21 cellular contexts compared by ENCODE assay signal in the genomic region with DNA sequence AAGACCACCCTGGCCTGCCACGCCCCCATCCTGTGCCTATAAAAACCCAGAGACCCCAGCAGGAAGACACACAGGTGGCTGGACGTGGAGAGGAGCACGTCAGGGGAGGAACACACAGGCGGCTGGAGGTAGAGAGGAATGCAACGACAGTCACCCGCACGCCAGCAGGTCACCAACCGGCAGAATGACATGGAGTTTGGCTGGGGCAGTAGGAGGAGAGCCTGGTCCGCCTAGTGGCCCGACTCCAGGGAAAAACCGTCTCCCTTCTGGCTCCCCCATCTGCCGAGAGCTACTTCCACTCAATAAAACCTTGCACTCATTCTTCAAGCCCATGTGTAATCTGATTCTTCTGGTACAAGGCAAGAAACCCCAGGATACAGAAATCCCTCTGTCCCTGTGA.
"Had no signal": no experiment of that assay in that cellular context is flagged by ENCODE, and none has a peak within 500 bp of the region (broad histone marks: within the 10 kb centered on the region; RNA-seq: fewer than 3 reads in every experiment).

No MANE protein-coding gene starts in this region.

- H3K4me3 ChIP-seq: hepatocyte, left ventricle myocardium inferior, pancreas, tibial artery had no signal

- H3K27ac Mint-ChIP-seq: activated CD4-positive, alpha-beta memory T cell treated with anti-CD3 and anti-CD28 coated beads, Interleukin-2, amount 10 ng/mL, durations not matched to agents 7 days and 5 days; activated CD4-positive, alpha-beta T cell treated with anti-CD3 and anti-CD28 coated beads, Interleukin-2, amount 10 ng/mL, durations not matched to agents 24 days and 14 days; activated naive CD4-positive, alpha-beta T cell treated with anti-CD3 and anti-CD28 coated beads, Interleukin-2, amount 10 ng/mL, durations not matched to agents 7 days and 5 days; activated T-cell treated with anti-CD3 and anti-CD28 coated beads, Interleukin-2, amount 50 U/mL, for 72 hours; naive thymus-derived CD8-positive, alpha-beta T cell; stimulated activated naive CD8-positive, alpha-beta T cell treated with anti-CD3 and anti-CD28 coated beads, Interleukin-15, amount 100 ng/mL, for 72 hours; T-helper 1 cell treated with Interleukin-12 subunit alpha and Interleukin-12 subunit beta and Interleukin-4 antibody, amounts not matched to agents 30 μg/mL and 1 μg/mL, for 36 hours had no signal

- H3K27ac ChIP-seq: hepatocyte, left ventricle myocardium inferior, neutrophil, pancreas, tibial artery had no signal

- H3K4me3 Mint-ChIP-seq: activated CD4-positive, alpha-beta memory T cell treated with anti-CD3 and anti-CD28 coated beads, Interleukin-2, amount 10 ng/mL, durations not matched to agents 7 days and 5 days; activated CD4-positive, alpha-beta T cell treated with anti-CD3 and anti-CD28 coated beads, Interleukin-2, amount 10 ng/mL, durations not matched to agents 24 days and 14 days; activated naive CD4-positive, alpha-beta T cell treated with anti-CD3 and anti-CD28 coated beads, Interleukin-2, amount 10 ng/mL, durations not matched to agents 7 days and 5 days; activated T-cell treated with anti-CD3 and anti-CD28 coated beads, Interleukin-2, amount 50 U/mL, for 72 hours; mesothelial cell of epicardium; stimulated activated naive CD8-positive, alpha-beta T cell treated with anti-CD3 and anti-CD28 coated beads, Interleukin-15, amount 100 ng/mL, for 72 hours; T-helper 1 cell treated with Interleukin-12 subunit alpha and Interleukin-12 subunit beta and Interleukin-4 antibody, amounts not matched to agents 30 μg/mL and 1 μg/mL, for 36 hours had no signal

- H3K4me1 ChIP-seq: left ventricle myocardium inferior, pancreas, tibial artery had no signal

- H3K4me1 Mint-ChIP-seq: activated CD4-positive, alpha-beta memory T cell treated with anti-CD3 and anti-CD28 coated beads, Interleukin-2, amount 10 ng/mL, durations not matched to agents 7 days and 5 days; activated CD4-positive, alpha-beta T cell treated with anti-CD3 and anti-CD28 coated beads, Interleukin-2, amount 10 ng/mL, durations not matched to agents 24 days and 14 days had no signal

- DNase-seq: activated CD4-positive, alpha-beta memory T cell treated with anti-CD3 and anti-CD28 coated beads, Interleukin-2, amount 10 ng/mL, durations not matched to agents 7 days and 5 days; activated CD4-positive, alpha-beta T cell treated with anti-CD3 and anti-CD28 coated beads, Interleukin-2, amount 10 ng/mL, durations not matched to agents 24 days and 14 days; activated effector memory CD4-positive, alpha-beta T cell treated with Interleukin-2 at 50 U/mL for 16 hours; activated naive CD4-positive, alpha-beta T cell treated with anti-CD3 and anti-CD28 coated beads, Interleukin-2, amount 10 ng/mL, durations not matched to agents 7 days and 5 days; activated T-cell treated with anti-CD3 and anti-CD28 coated beads, Interleukin-2, amount 50 U/mL, for 72 hours; amygdala; effector memory CD4-positive, alpha-beta T cell; foreskin melanocyte; kidney glomerular epithelial cell; left ventricle myocardium inferior; naive thymus-derived CD8-positive, alpha-beta T cell; pancreas; right cardiac atrium; stimulated activated CD4-positive, alpha-beta T cell treated with anti-CD3 and anti-CD28 coated beads, Interleukin-12 subunit alpha, Interleukin-12 subunit beta, amount 100 ng/mL, for 4 hours; stimulated activated naive CD8-positive, alpha-beta T cell treated with anti-CD3 and anti-CD28 coated beads, Interleukin-15, amount 100 ng/mL, for 72 hours; tibial artery had no signal

- H3K4me2 ChIP-seq: hepatocyte had no signal

- H3K9me3 Mint-ChIP-seq: activated CD4-positive, alpha-beta memory T cell treated with anti-CD3 and anti-CD28 coated beads, Interleukin-2, amount 10 ng/mL, durations not matched to agents 7 days and 5 days; activated CD4-positive, alpha-beta T cell treated with anti-CD3 and anti-CD28 coated beads, Interleukin-2, amount 10 ng/mL, durations not matched to agents 24 days and 14 days; activated naive CD4-positive, alpha-beta T cell treated with anti-CD3 and anti-CD28 coated beads, Interleukin-2, amount 10 ng/mL, durations not matched to agents 7 days and 5 days; activated T-cell treated with anti-CD3 and anti-CD28 coated beads, Interleukin-2, amount 50 U/mL, for 72 hours; mesothelial cell of epicardium; naive thymus-derived CD8-positive, alpha-beta T cell; stimulated activated naive CD8-positive, alpha-beta T cell treated with anti-CD3 and anti-CD28 coated beads, Interleukin-15, amount 100 ng/mL, for 72 hours; T-helper 1 cell treated with Interleukin-12 subunit alpha and Interleukin-12 subunit beta and Interleukin-4 antibody, amounts not matched to agents 30 μg/mL and 1 μg/mL, for 36 hours had no signal

- H3K27me3 ChIP-seq: hepatocyte, neutrophil, pancreas, tibial artery had no signal

- H3K9me3 ChIP-seq: left ventricle myocardium inferior, neutrophil, pancreas, tibial artery had no signal

- H3K36me3 ChIP-seq: neutrophil, pancreas, tibial artery had no signal

- FAIRE-seq: endothelial cell of umbilical vein, pancreas had no signal

- H3K36me3 Mint-ChIP-seq: activated naive CD4-positive, alpha-beta T cell treated with anti-CD3 and anti-CD28 coated beads, Interleukin-2, amount 10 ng/mL, durations not matched to agents 7 days and 5 days had no signal

- H3K27me3 Mint-ChIP-seq: activated CD4-positive, alpha-beta memory T cell treated with anti-CD3 and anti-CD28 coated beads, Interleukin-2, amount 10 ng/mL, durations not matched to agents 7 days and 5 days; activated CD4-positive, alpha-beta T cell treated with anti-CD3 and anti-CD28 coated beads, Interleukin-2, amount 10 ng/mL, durations not matched to agents 24 days and 14 days; activated naive CD4-positive, alpha-beta T cell treated with anti-CD3 and anti-CD28 coated beads, Interleukin-2, amount 10 ng/mL, durations not matched to agents 7 days and 5 days; naive thymus-derived CD8-positive, alpha-beta T cell; stimulated activated naive CD8-positive, alpha-beta T cell treated with anti-CD3 and anti-CD28 coated beads, Interleukin-15, amount 100 ng/mL, for 72 hours had no signal

- H2AFZ ChIP-seq: hepatocyte had no signal
